Comparison of ENCODE assay signal across 8 cellular contexts in genomic region chr5:110726249-110727024, GRCh38.
DNase-seq lines count a peak whose midpoint lies in the region; ATAC-seq lines count a peak whose summit lies in the region.

TMEM232 (minus strand) TSS chr5:110726671; CDS start chr5:110667352, 59,319 bp downstream.

- ATAC-seq in HG02642 (IDR thresholded peaks at IDR 0.05; ENCODE audit: poor library complexity, unreplicated experiment): peak; percentile 100
- peak; percentile 97 for ATAC-seq in central memory CD8-positive, alpha-beta T cell (replicated peaks; ENCODE audit: extremely low read depth, poor library complexity, severe bottlenecking)

- peak within 1 kb of the TSS; percentile 30 for H3K27ac Mint-ChIP-seq in central memory CD8-positive, alpha-beta T cell (ENCODE audit: low read depth)

- H3K4me3 Mint-ChIP-seq in central memory CD8-positive, alpha-beta T cell: peak within 1 kb of the TSS; percentile 76

- no peaks in the 10 kb centered on the region for H3K27me3 Mint-ChIP-seq in central memory CD8-positive, alpha-beta T cell

- H3K9me3 Mint-ChIP-seq in central memory CD8-positive, alpha-beta T cell: no peaks in the 10 kb centered on the region

- H3K36me3 Mint-ChIP-seq in central memory CD8-positive, alpha-beta T cell (ENCODE audit: insufficient read depth): no peaks in the 10 kb centered on the region

- peak; percentile 75 for DNase-seq in GM03348 (ENCODE audit: low spot score)
- peak; percentile 74 for DNase-seq in NCI-H2029 (lab: John Stamatoyannopoulos, UW)
- peak; percentile 64 for DNase-seq in activated CD4-positive, alpha-beta T cell treated with anti-CD3 and anti-CD28 coated beads for 1 hour
- peak; percentile 40 to 50 for DNase-seq in central memory CD8-positive, alpha-beta T cell (ENCODE audit: low spot score in 2 of 2)
- DNase-seq in inferior parietal cortex (ENCODE audit: extremely low spot score): peak; percentile 83
- peak; percentile 28 for DNase-seq in smooth muscle cell of the brain vasculature (ENCODE audit: low read depth, low spot score)
- no peak for DNase-seq in GDM1 (lab: John Stamatoyannopoulos, UW)

- H3K4me1 Mint-ChIP-seq in central memory CD8-positive, alpha-beta T cell: peaks cover 9% of the 10 kb centered on the region
